In genomic region chr17:74740641-74741387, GRCh38 we compare ENCODE assay signal across 1 cellular context.
TF ChIP-seq lines count a peak whose summit lies in the region.

No MANE protein-coding gene starts in this region.

TF ChIP-seq in H1, 55 proteins besides CTCF, POLR2A, EP300 and RAD21:
- TF ChIP-seq USF2 (IDR thresholded peaks at IDR 0.05; ENCODE audit: low read length), result no peak
